In the genomic region with DNA sequence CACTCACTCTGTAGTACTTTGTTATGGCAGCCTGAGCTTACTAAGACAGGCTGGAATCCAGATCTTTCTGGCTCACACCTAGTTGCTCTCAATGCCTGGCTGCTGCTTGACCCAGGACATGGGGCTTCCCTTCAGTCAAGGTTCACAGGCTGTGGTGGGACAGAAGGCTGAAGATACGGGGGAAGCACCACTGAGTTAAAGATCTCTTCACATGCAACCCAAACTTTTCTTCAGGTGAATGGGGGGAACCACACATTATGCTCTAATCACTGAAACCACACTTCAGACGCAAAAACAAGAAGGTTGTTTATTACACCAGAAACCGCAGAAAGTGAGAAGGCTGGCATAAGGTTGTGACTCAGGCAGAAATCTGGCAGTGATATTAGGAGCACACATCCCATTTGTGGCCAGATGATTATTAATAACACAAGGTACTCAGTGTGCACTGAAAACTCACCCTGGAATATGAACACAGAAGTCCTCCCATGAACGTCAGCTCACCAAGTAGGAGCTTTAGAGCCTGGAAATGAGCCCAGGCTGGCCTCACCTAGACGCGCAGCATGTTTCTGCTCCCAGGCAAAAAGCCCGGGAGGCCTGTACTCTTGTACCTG, we compare ENCODE assay signal across 10 cellular contexts.
A peak's percentile ranks its signal among the peaks of the same experiment; 100 is the strongest.
DNase-seq lines count a peak whose midpoint lies in the region; ATAC-seq and TF ChIP-seq lines count a peak whose summit lies in the region.
"Had no signal": no experiment of that assay in that cellular context is flagged by ENCODE, and none has a peak within 500 bp of the region (broad histone marks: within the 10 kb centered on the region; RNA-seq: fewer than 3 reads in every experiment).

No MANE protein-coding gene starts in this region.

- peak overlapping the region; percentile 32; the same call in 1 of the 2 replicates for H3K27ac ChIP-seq in OCI-LY3 (ENCODE audit: low read length)

- H3K9me3 Mint-ChIP-seq in activated CD4-positive, alpha-beta T cell treated with anti-CD3 and anti-CD28 coated beads, Interleukin-2, amount 10 ng/mL, durations not matched to agents 24 days and 14 days, result no peaks in the 10 kb centered on the region
- H3K9me3 Mint-ChIP-seq: natural killer cell had no signal

- no peaks in the 10 kb centered on the region for H3K79me2 ChIP-seq in OCI-LY3 (ENCODE audit: low read length)

- no peak overlapping the region for H3K4me3 Mint-ChIP-seq in activated CD4-positive, alpha-beta T cell treated with anti-CD3 and anti-CD28 coated beads, Interleukin-2, amount 10 ng/mL, durations not matched to agents 24 days and 14 days
- H3K4me3 Mint-ChIP-seq: natural killer cell had no signal

- ATAC-seq in GM19372 (IDR thresholded peaks at IDR 0.05; ENCODE audit: low read depth, unreplicated experiment), result peak; percentile 73
- ATAC-seq in HG02943 (IDR thresholded peaks at IDR 0.05; ENCODE audit: low read depth, unreplicated experiment), result peak; percentile 67
- ATAC-seq: natural killer cell had no signal

- H3K36me3 ChIP-seq in OCI-LY3 (replicated peaks; ENCODE audit: low read depth, low read length), result no peaks in the 10 kb centered on the region

- peak overlapping the region; percentile 78 for H3K4me2 ChIP-seq in OCI-LY3 (ENCODE audit: low read length)

- no peak overlapping the region for H3K27ac Mint-ChIP-seq in activated CD4-positive, alpha-beta T cell treated with anti-CD3 and anti-CD28 coated beads, Interleukin-2, amount 10 ng/mL, durations not matched to agents 24 days and 14 days
- H3K27ac Mint-ChIP-seq: natural killer cell had no signal

- no peak overlapping the region for H3K9ac ChIP-seq in OCI-LY3 (ENCODE audit: low read length)

- intact Hi-C loops in activated CD4-positive, alpha-beta T cell treated with anti-CD3 and anti-CD28 coated beads, Interleukin-2, amount 10 ng/mL, durations not matched to agents 24 days and 14 days (cut with micrococcal nuclease), result no loop called here

- H3K9me3 ChIP-seq in OCI-LY3 (ENCODE audit: insufficient read depth, low read length), result no peaks in the 10 kb centered on the region

- H2AFZ ChIP-seq in OCI-LY3 (ENCODE audit: low read depth, low read length), result no peak overlapping the region

- TF ChIP-seq CTCF in OCI-LY3 (IDR thresholded peaks at IDR 0.05; ENCODE audit: low read depth, low read length), result no peak

- H3K4me1 ChIP-seq in OCI-LY3 (ENCODE audit: low read length), result peaks cover 61% of the 10 kb centered on the region

- in situ Hi-C loops in G401 (cut with HindIII; ENCODE audit: low sequenced_read_pairs), result no loop called here

- peak overlapping the region; percentile 49 for H3K4me3 ChIP-seq in OCI-LY3 (ENCODE audit: low read length)

- DNase-seq in G401 (ENCODE audit: low spot score) (peak; percentile 88), T1000 (lab: John Stamatoyannopoulos, UW) (no peak), GOT3 (lab: John Stamatoyannopoulos, UW) (no peak)
- DNase-seq in activated CD4-positive, alpha-beta T cell treated with anti-CD3 and anti-CD28 coated beads, Interleukin-2, amount 10 ng/mL, durations not matched to agents 24 days and 14 days, result no peak
- DNase-seq in activated CD4-positive, alpha-beta T cell treated with anti-CD3 and anti-CD28 coated beads, Interleukin-2, amount 50 U/mL, for 1 hour, result no peak
- DNase-seq: hypothalamus, natural killer cell had no signal

- peaks cover under 1% of the 10 kb centered on the region for H3K27me3 Mint-ChIP-seq in activated CD4-positive, alpha-beta T cell treated with anti-CD3 and anti-CD28 coated beads, Interleukin-2, amount 10 ng/mL, durations not matched to agents 24 days and 14 days

- H4K20me1 ChIP-seq in OCI-LY3 (ENCODE audit: insufficient read depth, low read length), result no peaks in the 10 kb centered on the region

- no peaks in the 10 kb centered on the region for H3K4me1 Mint-ChIP-seq in activated CD4-positive, alpha-beta T cell treated with anti-CD3 and anti-CD28 coated beads, Interleukin-2, amount 10 ng/mL, durations not matched to agents 24 days and 14 days
- H3K4me1 Mint-ChIP-seq: natural killer cell had no signal

- H3K36me3 Mint-ChIP-seq in activated CD4-positive, alpha-beta T cell treated with anti-CD3 and anti-CD28 coated beads, Interleukin-2, amount 10 ng/mL, durations not matched to agents 24 days and 14 days (ENCODE audit: low read depth), result no peaks in the 10 kb centered on the region
- H3K36me3 Mint-ChIP-seq: natural killer cell had no signal

- H3K27me3 ChIP-seq in OCI-LY3 (ENCODE audit: low read depth, low read length), result no peaks in the 10 kb centered on the region; the same call in 1 of the 2 replicates
